14 cellular contexts compared by ENCODE assay signal in the genomic region with DNA sequence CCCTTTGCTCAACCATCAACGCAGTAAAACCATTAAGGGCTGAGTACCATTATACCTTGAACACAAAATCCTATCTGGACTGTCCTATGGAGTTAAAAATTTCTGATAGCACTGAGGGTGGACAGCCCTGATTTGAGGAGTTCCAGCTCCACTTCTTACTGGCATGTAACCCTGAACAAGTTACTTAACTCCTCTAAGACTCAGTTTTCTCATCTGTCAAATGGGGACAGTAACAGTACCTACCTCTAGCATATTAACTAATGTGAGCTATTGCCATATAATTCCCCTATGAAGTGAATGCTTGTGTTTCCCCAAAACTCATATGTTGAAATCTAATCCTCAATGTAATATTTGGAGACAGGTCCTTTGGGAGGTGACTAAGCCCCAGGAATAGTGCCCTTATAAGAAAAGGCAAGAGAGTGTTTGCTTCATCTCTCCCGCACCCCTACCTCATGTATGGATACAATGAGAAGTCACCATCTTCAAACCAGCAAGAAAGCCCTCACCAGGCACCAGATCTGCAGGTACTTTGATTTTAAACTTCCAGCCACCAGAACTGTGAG.
A peak's percentile ranks its signal among the peaks of the same experiment; 100 is the strongest.
DNase-seq lines count a peak whose midpoint lies in the region; ATAC-seq and TF ChIP-seq lines count a peak whose summit lies in the region.
"Had no signal": no experiment of that assay in that cellular context is flagged by ENCODE, and none has a peak within 500 bp of the region (broad histone marks: within the 10 kb centered on the region; RNA-seq: fewer than 3 reads in every experiment).

No MANE protein-coding gene starts in this region.

- peak overlapping the region; percentile 28 for H3K27ac Mint-ChIP-seq in CD8-positive, alpha-beta T cell
- peak overlapping the region; percentile 94 for H3K27ac Mint-ChIP-seq in T-helper 17 cell
- H3K27ac Mint-ChIP-seq in progenitor cell of endocrine pancreas: peak overlapping the region; percentile 46
- H3K27ac Mint-ChIP-seq: B cell had no signal

- H3K27me3 ChIP-seq in CD8-positive, alpha-beta T cell (ENCODE audit: insufficient read depth, low read length): no peaks in the 10 kb centered on the region

- peaks cover 13% of the 10 kb centered on the region for H3K36me3 Mint-ChIP-seq in CD8-positive, alpha-beta T cell
- peaks cover 2% of the 10 kb centered on the region for H3K36me3 Mint-ChIP-seq in T-helper 17 cell (ENCODE audit: low read depth)
- peaks cover 1% of the 10 kb centered on the region for H3K36me3 Mint-ChIP-seq in progenitor cell of endocrine pancreas (ENCODE audit: insufficient read depth)

- no peak overlapping the region for H3K4me3 Mint-ChIP-seq in CD8-positive, alpha-beta T cell
- H3K4me3 Mint-ChIP-seq in T-helper 17 cell: no peak overlapping the region
- H3K4me3 Mint-ChIP-seq in progenitor cell of endocrine pancreas (ENCODE audit: low read depth): no peak overlapping the region
- H3K4me3 Mint-ChIP-seq: B cell; CD8-positive, alpha-beta memory T cell had no signal

- TF ChIP-seq CTCF in CD8-positive, alpha-beta T cell (IDR thresholded peaks at IDR 0.05): no peak
- TF ChIP-seq CTCF in progenitor cell of endocrine pancreas (IDR thresholded peaks at IDR 0.05; ENCODE audit: unreplicated experiment): no peak

- peaks cover 4% of the 10 kb centered on the region for H3K9me3 Mint-ChIP-seq in CD8-positive, alpha-beta T cell
- peaks cover 3% of the 10 kb centered on the region for H3K9me3 Mint-ChIP-seq in progenitor cell of endocrine pancreas (ENCODE audit: low read depth)
- H3K9me3 Mint-ChIP-seq: CD8-positive, alpha-beta memory T cell had no signal

- CTCF ChIA-PET in CD8-positive, alpha-beta T cell (lab: Charles Lee): interaction anchor here (3.0 kb wide), 1 partner anchor 9 kb away, joined by 11 read pairs; no protein-coding TSS in a partner anchor

- no peak for DNase-seq in CD8-positive, alpha-beta T cell
- no peak for DNase-seq in T-helper 17 cell
- DNase-seq in fibroblast of gingiva (ENCODE audit: low read depth): peak; percentile 21
- no peak for DNase-seq in progenitor cell of endocrine pancreas (ENCODE audit: low spot score, unreplicated experiment)
- DNase-seq in activated effector memory CD4-positive, alpha-beta T cell treated with Interleukin-2 at 50 U/mL for 16 hours: no peak
- DNase-seq in ecto neural progenitor cell (ENCODE audit: low spot score): no peak
- DNase-seq: C1 segment of cervical spinal cord; Caco-2; CD8-positive, alpha-beta memory T cell; DND-41; GDM1 had no signal

- POLR2A ChIA-PET in CD8-positive, alpha-beta T cell (lab: Charles Lee): no interaction called here

- peaks cover 35% of the 10 kb centered on the region for H3K4me1 ChIP-seq in CD8-positive, alpha-beta T cell (ENCODE audit: insufficient read depth, low read length)

- no peaks in the 10 kb centered on the region for H3K27me3 Mint-ChIP-seq in CD8-positive, alpha-beta T cell (ENCODE audit: low read depth)
- H3K27me3 Mint-ChIP-seq in T-helper 17 cell: no peaks in the 10 kb centered on the region
- peaks cover 3% of the 10 kb centered on the region for H3K27me3 Mint-ChIP-seq in progenitor cell of endocrine pancreas
- H3K27me3 Mint-ChIP-seq: CD8-positive, alpha-beta memory T cell had no signal

- peaks cover 57% of the 10 kb centered on the region for H3K4me1 Mint-ChIP-seq in CD8-positive, alpha-beta T cell (ENCODE audit: low read depth)
- peaks cover 41% of the 10 kb centered on the region for H3K4me1 Mint-ChIP-seq in T-helper 17 cell
- H3K4me1 Mint-ChIP-seq in progenitor cell of endocrine pancreas (ENCODE audit: low read depth): peaks cover 14% of the 10 kb centered on the region

- no peak for ATAC-seq in CD8-positive, alpha-beta T cell
- ATAC-seq in T-helper 17 cell: no peak
- no peak for ATAC-seq in HG02642 (IDR thresholded peaks at IDR 0.05; ENCODE audit: poor library complexity, unreplicated experiment)
- ATAC-seq: HepG2 had no signal

- no peaks in the 10 kb centered on the region for H3K9me3 ChIP-seq in CD8-positive, alpha-beta T cell (ENCODE audit: low read length)
- H3K9me3 ChIP-seq in T-helper 17 cell (ENCODE audit: control insufficient read depth, low read length, poor library complexity, severe bottlenecking): no peaks in the 10 kb centered on the region
- H3K9me3 ChIP-seq: Caco-2 had no signal

- H3K4me3 ChIP-seq in CD8-positive, alpha-beta T cell (ENCODE audit: low read depth, low read length): no peak overlapping the region

- no peak overlapping the region for H3K27ac ChIP-seq in CD8-positive, alpha-beta T cell (ENCODE audit: low read depth, low read length)

- no peaks in the 10 kb centered on the region for H3K36me3 ChIP-seq in CD8-positive, alpha-beta T cell (ENCODE audit: insufficient read depth, low read length)

- intact Hi-C loops in CD8-positive, alpha-beta T cell (cut with DNase I, micrococcal nuclease): no loop called here

Comparison
In these comparisons a context has a peak if more than half of its experiments do, and no peak if none do; other contexts are left out.
1. H3K27ac Mint-ChIP-seq: peak in every context shown above with its lines; median percentile 94 in T-helper 17 cell; 46 in progenitor cell of endocrine pancreas; 28 in CD8-positive, alpha-beta T cell.